In the genomic region with DNA sequence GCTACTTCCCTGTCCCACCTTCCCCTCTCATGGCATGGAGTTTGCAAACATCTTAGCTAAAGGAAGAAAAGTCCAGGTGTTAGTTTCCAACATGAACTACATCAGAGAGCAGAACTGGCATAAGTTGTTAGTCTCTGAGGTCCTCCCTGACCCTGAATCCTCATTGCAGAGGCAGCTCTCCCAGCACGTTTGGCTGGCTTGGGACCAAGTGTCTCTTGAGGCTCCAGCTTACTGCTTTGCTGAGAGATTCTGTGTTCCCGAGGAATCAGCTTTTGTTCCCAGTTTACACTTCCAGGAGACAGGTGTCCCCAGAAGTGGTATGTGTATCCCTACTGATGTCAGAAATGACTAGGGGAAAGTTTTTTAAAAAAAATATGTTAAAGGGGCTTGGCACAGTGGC, we compare ENCODE assay signal across 7 cellular contexts. TPM values are rescaled to one million over a fixed set of nuclear protein-coding genes. Genes with fewer than 3 reads are reported as not detected.
"Had no signal": no experiment of that assay in that cellular context is flagged by ENCODE, and none has a peak within 500 bp of the region (broad histone marks: within the 10 kb centered on the region; RNA-seq: fewer than 3 reads in every experiment).

No MANE protein-coding gene starts in this region.

- H3K4me1 Mint-ChIP-seq: GM23338 had no signal

- H3K27ac Mint-ChIP-seq: GM23338, HFFc6 had no signal

- ATAC-seq: GM23338, HCT116, K562 had no signal

- H3K4me3 Mint-ChIP-seq: GM23338, HFFc6 had no signal

- DNase-seq: H7, HFFc6, IMR-90, KG1 had no signal

- H3K9me3 Mint-ChIP-seq: GM23338 had no signal

RNA-seq across cellular contexts. Expression of gene DNAH9, which starts 14.7 kb away (rescaled TPM):
- total RNA-seq: GM23338, HFFc6, IMR-90, K562 had no signal
